In genomic region chr6:80269331-80269730, GRCh38 we compare ENCODE assay signal across 16 cellular contexts.
DNase-seq lines count a peak whose midpoint lies in the region; ATAC-seq and TF ChIP-seq lines count a peak whose summit lies in the region.
"Had no signal": no experiment of that assay in that cellular context is flagged by ENCODE, and none has a peak within 500 bp of the region (broad histone marks: within the 10 kb centered on the region; RNA-seq: fewer than 3 reads in every experiment).

No MANE protein-coding gene starts in this region.

- H3K14ac ChIP-seq in neuronal stem cell (ENCODE audit: low read length) = no peak overlapping the region

- H3K27ac Mint-ChIP-seq in progenitor cell of endocrine pancreas = peak overlapping the region; percentile 2
- no peak overlapping the region for H3K27ac Mint-ChIP-seq in CD4-positive, alpha-beta memory T cell
- H3K27ac Mint-ChIP-seq: CD4-positive, CD25-positive, alpha-beta regulatory T cell; GM23338 had no signal

- H3K27me3 ChIP-seq in CD4-positive, alpha-beta memory T cell (ENCODE audit: insufficient read depth, low read length) = no peaks in the 10 kb centered on the region
- H3K27me3 ChIP-seq in neuronal stem cell (ENCODE audit: control insufficient read depth in 3 of 3, insufficient read depth in 3 of 3, low read depth in 1 of 3, low read length in 3 of 3) = no peaks in the 10 kb centered on the region
- no peaks in the 10 kb centered on the region for H3K27me3 ChIP-seq in WERI-Rb-1 (ENCODE audit: insufficient read depth, low read depth, severe bottlenecking)
- H3K27me3 ChIP-seq: BE2C had no signal

- H3K18ac ChIP-seq in neuronal stem cell (ENCODE audit: low read length) = no peak overlapping the region

- no peak overlapping the region for H2BK12ac ChIP-seq in neuronal stem cell (ENCODE audit: low read length)

- no peak overlapping the region for H2AFZ ChIP-seq in neuronal stem cell (ENCODE audit: low read length)
- H2AFZ ChIP-seq: GM23338 had no signal

- no peak overlapping the region for H3K4me3 ChIP-seq in CD4-positive, alpha-beta memory T cell (ENCODE audit: low read length in 2 of 2)
- H3K4me3 ChIP-seq in neuronal stem cell (ENCODE audit: low read length in 2 of 2) = no peak overlapping the region
- no peak overlapping the region for H3K4me3 ChIP-seq in WERI-Rb-1 (ENCODE audit: low read depth, low read length)
- H3K4me3 ChIP-seq: GM23338 had no signal

- H3K9me3 Mint-ChIP-seq in progenitor cell of endocrine pancreas (ENCODE audit: low read depth) = peaks cover 5% of the 10 kb centered on the region
- H3K9me3 Mint-ChIP-seq in CD4-positive, alpha-beta memory T cell = peaks cover 0 to 4% (median 0%) of the 10 kb centered on the region in 8 donors
- H3K9me3 Mint-ChIP-seq: GM23338 had no signal

- no peak for ATAC-seq in HG02763 (IDR thresholded peaks at IDR 0.05; ENCODE audit: unreplicated experiment)
- ATAC-seq: GM23338, HepG2 had no signal

- TF ChIP-seq CTCF in progenitor cell of endocrine pancreas (IDR thresholded peaks at IDR 0.05; ENCODE audit: unreplicated experiment) (no peak), WERI-Rb-1 (IDR thresholded peaks at IDR 0.05; ENCODE audit: low read depth, low read length) (no peak)

- intact Hi-C loops in CD4-positive, alpha-beta memory T cell (cut with micrococcal nuclease) = no loop called here

- H2BK5ac ChIP-seq in neuronal stem cell (ENCODE audit: low read length) = no peak overlapping the region

- H3K36me3 ChIP-seq in CD4-positive, alpha-beta memory T cell (ENCODE audit: insufficient read depth, low read length) = no peaks in the 10 kb centered on the region
- H3K36me3 ChIP-seq in neuronal stem cell (replicated peaks in 1 of 2; ENCODE audit: control insufficient read depth in 2 of 2, insufficient read depth in 2 of 2, low read length in 2 of 2) (peaks cover 0 to 1% of the 10 kb centered on the region in 2 donors), WERI-Rb-1 (no peaks in the 10 kb centered on the region)
- H3K36me3 ChIP-seq: BE2C had no signal

- H2BK120ac ChIP-seq in neuronal stem cell (ENCODE audit: low read depth, low read length) = no peak overlapping the region

- H3K9me3 ChIP-seq in CD4-positive, alpha-beta memory T cell (ENCODE audit: control insufficient read depth in 1 of 2, low read length in 2 of 2) = no peaks in the 10 kb centered on the region
- no peaks in the 10 kb centered on the region for H3K9me3 ChIP-seq in neuronal stem cell (replicated peaks in 1 of 2; ENCODE audit: control insufficient read depth in 2 of 2, insufficient read depth in 1 of 2, low read depth in 1 of 2, low read length in 2 of 2)
- H3K9me3 ChIP-seq in WERI-Rb-1 (ENCODE audit: severe bottlenecking) = no peaks in the 10 kb centered on the region
- H3K9me3 ChIP-seq: BE2C, Caco-2 had no signal

- no peak overlapping the region for H3K23ac ChIP-seq in neuronal stem cell (ENCODE audit: low read depth, low read length, poor library complexity)

- H3K4ac ChIP-seq in neuronal stem cell (ENCODE audit: low read length) = no peak overlapping the region

- no CpG with 5 or more reads among the region's 6 CpGs for WGBS in neuronal stem cell (ENCODE audit: extremely low coverage in 2 of 2, insufficient read length in 2 of 2, insufficient replicate concordance in 1 of 2), 2 donors

- POLR2A ChIA-PET in CD4-positive, alpha-beta memory T cell (lab: Charles Lee; ENCODE audit: partially characterized antibody) = no interaction called here

- peaks cover 3% of the 10 kb centered on the region for H3K4me1 Mint-ChIP-seq in progenitor cell of endocrine pancreas (ENCODE audit: low read depth)
- H3K4me1 Mint-ChIP-seq in CD4-positive, alpha-beta memory T cell = no peaks in the 10 kb centered on the region
- H3K4me1 Mint-ChIP-seq: CD4-positive, CD25-positive, alpha-beta regulatory T cell; GM23338 had no signal

- no peak overlapping the region for H2BK15ac ChIP-seq in neuronal stem cell (ENCODE audit: low read length)

- H2AK5ac ChIP-seq in neuronal stem cell (ENCODE audit: low read depth, low read length) = no peak overlapping the region

- CTCF ChIA-PET in CD4-positive, alpha-beta memory T cell (lab: Charles Lee; ENCODE audit: partially characterized antibody) = no interaction called here

- no peaks in the 10 kb centered on the region for H3K4me1 ChIP-seq in CD4-positive, alpha-beta memory T cell (ENCODE audit: insufficient read depth, low read length)
- H3K4me1 ChIP-seq in neuronal stem cell (ENCODE audit: control insufficient read depth in 2 of 2, insufficient read depth in 1 of 2, low read depth in 1 of 2, low read length in 2 of 2) = peaks cover 0 to 1% of the 10 kb centered on the region in 2 donors
- H3K4me1 ChIP-seq: Caco-2 had no signal

- DNase-seq in RPMI7951 (ENCODE audit: low read depth) (peak; percentile 37), astrocyte of the hippocampus (ENCODE audit: low read depth, low spot score) (peak; percentile 25), medulla oblongata (ENCODE audit: extremely low spot score) (peak; percentile 47), progenitor cell of endocrine pancreas (ENCODE audit: low spot score, unreplicated experiment) (no peak), neuronal stem cell (ENCODE audit: low spot score) (no peak), WERI-Rb-1 (no peak)
- no peak for DNase-seq in CD4-positive, alpha-beta memory T cell
- DNase-seq: ACHN; C1 segment of cervical spinal cord; Caco-2; CD4-positive, CD25-positive, alpha-beta regulatory T cell; HCEC 1CT had no signal

- H3K79me1 ChIP-seq in neuronal stem cell (ENCODE audit: low read depth, low read length) = no peaks in the 10 kb centered on the region

- no peak overlapping the region for H4K8ac ChIP-seq in neuronal stem cell (ENCODE audit: low read depth, low read length)

- no peaks in the 10 kb centered on the region for H3K27me3 Mint-ChIP-seq in progenitor cell of endocrine pancreas
- no peaks in the 10 kb centered on the region for H3K27me3 Mint-ChIP-seq in CD4-positive, alpha-beta memory T cell
- H3K27me3 Mint-ChIP-seq: CD4-positive, CD25-positive, alpha-beta regulatory T cell had no signal

- peaks cover 1% of the 10 kb centered on the region for H3K36me3 Mint-ChIP-seq in progenitor cell of endocrine pancreas (ENCODE audit: insufficient read depth)
- peaks cover 0 to 8% of the 10 kb centered on the region in 2 donors for H3K36me3 Mint-ChIP-seq in CD4-positive, alpha-beta memory T cell

- H3K4me2 ChIP-seq in neuronal stem cell (ENCODE audit: insufficient read depth, low read length, poor library complexity, severe bottlenecking) = no peak overlapping the region
- H3K4me2 ChIP-seq: GM23338 had no signal

- H3K9ac ChIP-seq in neuronal stem cell (ENCODE audit: low read depth, low read length, poor library complexity) = no peak overlapping the region

- no peak overlapping the region for H3K27ac ChIP-seq in CD4-positive, alpha-beta memory T cell (ENCODE audit: low read depth, low read length)
- H3K27ac ChIP-seq in neuronal stem cell (replicated peaks; ENCODE audit: low read length) (no peak overlapping the region), WERI-Rb-1 (no peak overlapping the region)

- H4K91ac ChIP-seq in neuronal stem cell (ENCODE audit: low read depth, low read length, poor library complexity) = no peak overlapping the region

- H3K4me3 Mint-ChIP-seq in progenitor cell of endocrine pancreas (ENCODE audit: low read depth) = no peak overlapping the region
- no peak overlapping the region for H3K4me3 Mint-ChIP-seq in CD4-positive, alpha-beta memory T cell
- H3K4me3 Mint-ChIP-seq: CD4-positive, CD25-positive, alpha-beta regulatory T cell; GM23338 had no signal

Comparison
In these comparisons a context has a peak if more than half of its experiments do, and no peak if none do; other contexts are left out.
1. DNase-seq: peak in RPMI7951 (single experiment), astrocyte of the hippocampus (single experiment) and medulla oblongata (single experiment); none in progenitor cell of endocrine pancreas (single experiment), CD4-positive, alpha-beta memory T cell (0 of 5), neuronal stem cell (single experiment) and WERI-Rb-1 (single experiment).